Comparison of ENCODE assay signal across 18 cellular contexts in genomic region chr2:38496927-38497669, GRCh38.
DNase-seq lines count a peak whose midpoint lies in the region; FAIRE-seq and TF ChIP-seq lines count a peak whose summit lies in the region.
"Had no signal": no experiment of that assay in that cellular context is flagged by ENCODE, and none has a peak within 500 bp of the region (broad histone marks: within the 10 kb centered on the region; RNA-seq: fewer than 3 reads in every experiment).

No MANE protein-coding gene starts in this region.

- no peak overlapping the region for H3K4me3 ChIP-seq in fibroblast of mammary gland (ENCODE audit: control insufficient read depth, low read depth, low read length)
- no peak overlapping the region for H3K4me3 ChIP-seq in liver (ENCODE audit: low read depth in 1 of 3, low read length in 3 of 3)
- H3K4me3 ChIP-seq in tibial nerve: no peak overlapping the region
- H3K4me3 ChIP-seq: spleen had no signal

- TF ChIP-seq RAD21 in liver (IDR thresholded peaks at IDR 0.05): peak; percentile 41 to 42

- no peak for TF ChIP-seq POLR2A in tibial nerve (IDR thresholded peaks at IDR 0.05)
- no peak for TF ChIP-seq POLR2A in H54 (IDR thresholded peaks at IDR 0.05; ENCODE audit: low read depth, low read length)

- in situ Hi-C loops in GM13977 (cut with MboI; ENCODE audit: low pct_unique_long_range_greater_than_20kb, low sequenced_read_pairs, unreplicated experiment): no loop called here

- H3K27ac ChIP-seq in liver (ENCODE audit: low read depth in 1 of 2, low read length in 2 of 2) (no peak overlapping the region), tibial nerve (no peak overlapping the region)

- H3K4me1 ChIP-seq in liver (ENCODE audit: control insufficient read depth in 4 of 4, insufficient read depth in 4 of 4, low read length in 3 of 4): peaks cover 2 to 19% (median 14%) of the 10 kb centered on the region in 4 donors
- peaks cover 0 to 24% (median 0%) of the 10 kb centered on the region in 4 donors for H3K4me1 ChIP-seq in tibial nerve

- H3K27me3 ChIP-seq in liver (ENCODE audit: control insufficient read depth in 4 of 4, insufficient read depth in 4 of 4, low read length in 3 of 4) (no peaks in the 10 kb centered on the region), tibial nerve (no peaks in the 10 kb centered on the region)
- H3K27me3 ChIP-seq: spleen had no signal

- H3K9ac ChIP-seq in liver (ENCODE audit: low read depth in 1 of 2, low read length in 2 of 2): no peak overlapping the region

- TF ChIP-seq CTCF in fibroblast of mammary gland (conservative IDR thresholded peaks at IDR 0.05; ENCODE audit: control insufficient read depth, insufficient read depth, low read depth, low read length) (no peak), liver (IDR thresholded peaks at IDR 0.05; ENCODE audit: low read depth, low read length, missing input control) (no peak), tibial nerve (IDR thresholded peaks at IDR 0.05) (no peak), GM13977 (IDR thresholded peaks at IDR 0.05; ENCODE audit: extremely low read depth, insufficient read depth, missing control alignments) (no peak)

- no peaks in the 10 kb centered on the region for H3K9me3 ChIP-seq in liver (ENCODE audit: control insufficient read depth in 4 of 4, low read length in 3 of 4)
- H3K9me3 ChIP-seq in tibial nerve: peaks cover 0 to 3% (median 0%) of the 10 kb centered on the region in 4 donors

- WGBS in liver: 47% methylated on average over 8 of the region's 8 CpGs
- 71 to 78% methylated on average over 6 to 8 of the region's 8 CpGs for WGBS in tibial nerve, 2 donors

- TF ChIP-seq EP300 in tibial nerve (IDR thresholded peaks at IDR 0.05): peak in 1 of 2 donors; percentile 19

- FAIRE-seq in H54 (lab: Jason Lieb, UNC): no peak
- FAIRE-seq: keratinocyte had no signal

- H3K36me3 ChIP-seq in liver (ENCODE audit: control insufficient read depth in 4 of 4, insufficient read depth in 3 of 4, low read depth in 1 of 4, low read length in 3 of 4) (no peaks in the 10 kb centered on the region), tibial nerve (no peaks in the 10 kb centered on the region)
- H3K36me3 ChIP-seq: spleen had no signal

- DNase-seq in NCI-H748 (lab: John Stamatoyannopoulos, UW; ENCODE audit: unreplicated experiment) (peak; percentile 21), NCI-H748 treated with DMSO at 0.1 percent for 48 hours (lab: John Stamatoyannopoulos, UW) (no peak), fibroblast of mammary gland (ENCODE audit: low read depth) (peak; percentile 11), tibial nerve (ENCODE audit: low spot score in 2 of 2) (peak; percentile 26 to 52), GM13977 (ENCODE audit: low spot score) (no peak), H54 (ENCODE audit: insufficient read length, low spot score) (no peak), HPDE6-E6E7 (ENCODE audit: extremely low spot score) (no peak)
- DNase-seq: activated CD8-positive, alpha-beta memory T cell treated with anti-CD3 and anti-CD28 coated beads for 24 hours; activated T-cell treated with anti-CD3 and anti-CD28 coated beads, Interleukin-2, amount 50 U/mL, for 72 hours; CD4-positive, alpha-beta memory T cell; DMS79; effector memory CD8-positive, alpha-beta T cell; KG1; posterior cingulate gyrus; spleen; stimulated activated CD4-positive, alpha-beta T cell treated with anti-CD3 and anti-CD28 coated beads, Interleukin-4, amount 100 ng/mL, for 4 hours had no signal

TF ChIP-seq in liver, 16 proteins besides CTCF, POLR2A, EP300 and RAD21:
- TF ChIP-seq GABPA (IDR thresholded peaks at IDR 0.05 in 1 of 2, conservative IDR thresholded peaks at IDR 0.05 in 1 of 2) (peak in 1 of 2 donors; percentile 17), JUND (IDR thresholded peaks at IDR 0.05) (peak; percentile 66 to 82), REST (IDR thresholded peaks at IDR 0.05) (no peak), EGR1 (IDR thresholded peaks at IDR 0.05; ENCODE audit: low read depth in 2 of 2) (no peak), FOXA2 (IDR thresholded peaks at IDR 0.05) (no peak), FOXA1 (IDR thresholded peaks at IDR 0.05) (no peak), HNF4G (IDR thresholded peaks at IDR 0.05) (peak; percentile 65), RXRA (IDR thresholded peaks at IDR 0.05) (peak; percentile 78 to 91), ATF3 (IDR thresholded peaks at IDR 0.05) (peak; percentile 47), NR2F2 (IDR thresholded peaks at IDR 0.05) (no peak), SP1 (IDR thresholded peaks at IDR 0.05) (peak; percentile 65), YY1 (IDR thresholded peaks at IDR 0.05) (peak; percentile 82), HNF4A (conservative IDR thresholded peaks at IDR 0.05) (peak; percentile 90 to 92), TAF1 (conservative IDR thresholded peaks at IDR 0.05) (no peak)
- TF ChIP-seq, protein P1, sequence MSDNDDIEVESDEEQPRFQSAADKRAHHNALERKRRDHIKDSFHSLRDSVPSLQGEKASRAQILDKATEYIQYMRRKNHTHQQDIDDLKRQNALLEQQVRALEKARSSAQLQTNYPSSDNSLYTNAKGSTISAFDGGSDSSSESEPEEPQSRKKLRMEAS (IDR thresholded peaks at IDR 0.05): peak; percentile 71
- TF ChIP-seq, protein P2, sequence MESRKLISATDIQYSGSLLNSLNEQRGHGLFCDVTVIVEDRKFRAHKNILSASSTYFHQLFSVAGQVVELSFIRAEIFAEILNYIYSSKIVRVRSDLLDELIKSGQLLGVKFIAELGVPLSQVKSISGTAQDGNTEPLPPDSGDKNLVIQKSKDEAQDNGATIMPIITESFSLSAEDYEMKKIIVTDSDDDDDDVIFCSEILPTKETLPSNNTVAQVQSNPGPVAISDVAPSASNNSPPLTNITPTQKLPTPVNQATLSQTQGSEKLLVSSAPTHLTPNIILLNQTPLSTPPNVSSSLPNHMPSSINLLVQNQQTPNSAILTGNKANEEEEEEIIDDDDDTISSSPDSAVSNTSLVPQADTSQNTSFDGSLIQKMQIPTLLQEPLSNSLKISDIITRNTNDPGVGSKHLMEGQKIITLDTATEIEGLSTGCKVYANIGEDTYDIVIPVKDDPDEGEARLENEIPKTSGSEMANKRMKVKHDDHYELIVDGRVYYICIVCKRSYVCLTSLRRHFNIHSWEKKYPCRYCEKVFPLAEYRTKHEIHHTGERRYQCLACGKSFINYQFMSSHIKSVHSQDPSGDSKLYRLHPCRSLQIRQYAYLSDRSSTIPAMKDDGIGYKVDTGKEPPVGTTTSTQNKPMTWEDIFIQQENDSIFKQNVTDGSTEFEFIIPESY (IDR thresholded peaks at IDR 0.05): peak; percentile 61

Comparison
In these comparisons a context has a peak if more than half of its experiments do, and no peak if none do; other contexts are left out.
1. DNase-seq: peak in NCI-H748 (single experiment), fibroblast of mammary gland (single experiment) and tibial nerve (2 of 2); none in NCI-H748 treated with DMSO at 0.1 percent for 48 hours (single experiment), GM13977 (single experiment), H54 (single experiment) and HPDE6-E6E7 (single experiment).